16 cellular contexts compared by ENCODE assay signal in genomic region chr20:34527016-34527415, GRCh38. TPM values are rescaled to one million over a fixed set of nuclear protein-coding genes. Genes with fewer than 3 reads are reported as not detected.
DNase-seq lines count a peak whose midpoint lies in the region; ATAC-seq and TF ChIP-seq lines count a peak whose summit lies in the region.
"Had no signal": no experiment of that assay in that cellular context is flagged by ENCODE, and none has a peak within 500 bp of the region (broad histone marks: within the 10 kb centered on the region; RNA-seq: fewer than 3 reads in every experiment).

No MANE protein-coding gene starts in this region.

- no peak overlapping the region for H2BK12ac ChIP-seq in H9 (ENCODE audit: insufficient read length, low read depth, low read length)

- H3K9me3 Mint-ChIP-seq in activated T-helper 17 cell treated with anti-CD3 and anti-CD28 coated beads, Interleukin-2, amount 50 U/mL, for 72 hours, result no peaks in the 10 kb centered on the region
- no peaks in the 10 kb centered on the region for H3K9me3 Mint-ChIP-seq in H9
- H3K9me3 Mint-ChIP-seq: CD4-positive, CD25-positive, alpha-beta regulatory T cell; stimulated activated naive B cell treated with anti-CD40 and anti-IgM and Interleukin-4, amounts not matched to agents 10 μg/mL and 1 μg/mL and 100 μg/mL, for 72 hours had no signal

- peaks cover 0 to 49% (median 1%) of the 10 kb centered on the region in 4 donors for H3K4me1 ChIP-seq in Peyer's patch
- peaks cover 34 to 39% of the 10 kb centered on the region in 2 donors for H3K4me1 ChIP-seq in mucosa of rectum (ENCODE audit: control insufficient read depth in 2 of 2, insufficient read depth in 2 of 2, low read length in 2 of 2)
- peaks cover 70% of the 10 kb centered on the region for H3K4me1 ChIP-seq in suprapubic skin
- H3K4me1 ChIP-seq in H9 (ENCODE audit: insufficient read depth, low read length), result no peaks in the 10 kb centered on the region

- no peak overlapping the region for H2BK20ac ChIP-seq in H9 (ENCODE audit: low read depth, low read length, poor library complexity, severe bottlenecking)

- no peak overlapping the region for H4K91ac ChIP-seq in H9 (ENCODE audit: insufficient read length, low read depth, low read length)

- H3K27me3 ChIP-seq in Peyer's patch (no peaks in the 10 kb centered on the region), mucosa of rectum (ENCODE audit: control insufficient read depth in 2 of 2, insufficient read depth in 2 of 2, low read length in 2 of 2) (no peaks in the 10 kb centered on the region), suprapubic skin (no peaks in the 10 kb centered on the region), H9 (ENCODE audit: insufficient read depth, low read length) (no peaks in the 10 kb centered on the region)

- H3K27ac ChIP-seq in Peyer's patch, result peak overlapping the region in 3 of 4 donors; percentile 52 to 91 (median 79)
- H3K27ac ChIP-seq in cingulate gyrus (ENCODE audit: low read depth, low read length), result peak overlapping the region; percentile 97
- peak overlapping the region; percentile 86 to 88 for H3K27ac ChIP-seq in mucosa of rectum (ENCODE audit: low read depth in 2 of 2, low read length in 2 of 2)
- peak overlapping the region; percentile 85 for H3K27ac ChIP-seq in suprapubic skin
- no peak overlapping the region for H3K27ac ChIP-seq in H9 (ENCODE audit: insufficient read length, low read depth, low read length)

- H3K4ac ChIP-seq in H9 (ENCODE audit: low read depth, low read length), result no peak overlapping the region

- TF ChIP-seq EP300 in suprapubic skin (IDR thresholded peaks at IDR 0.05), result no peak

- H3K4me3 ChIP-seq in Peyer's patch, result peak overlapping the region in 1 of 4 donors; percentile 20
- H3K4me3 ChIP-seq in mucosa of rectum (ENCODE audit: low read length in 2 of 2), result peak overlapping the region in 1 of 2 donors; percentile 65
- H3K4me3 ChIP-seq in suprapubic skin, result no peak overlapping the region
- H3K4me3 ChIP-seq: K562 had no signal

- no peak overlapping the region for H3K56ac ChIP-seq in H9 (ENCODE audit: insufficient read length, low read depth, low read length)

- H3K9me3 ChIP-seq in Peyer's patch (no peaks in the 10 kb centered on the region), mucosa of rectum (ENCODE audit: control insufficient read depth in 2 of 2, low read length in 2 of 2) (no peaks in the 10 kb centered on the region), suprapubic skin (no peaks in the 10 kb centered on the region), H9 (ENCODE audit: control insufficient read depth, low read depth, low read length) (no peaks in the 10 kb centered on the region)

- H3K23me2 ChIP-seq in H9 (ENCODE audit: insufficient read length, low read depth, low read length, poor library complexity, severe bottlenecking), result no peaks in the 10 kb centered on the region

- no peak overlapping the region for H2AFZ ChIP-seq in H9 (ENCODE audit: low read length)

- TF ChIP-seq CTCF in Peyer's patch (IDR thresholded peaks at IDR 0.05) (no peak), suprapubic skin (IDR thresholded peaks at IDR 0.05) (no peak), GM13976 (IDR thresholded peaks at IDR 0.05; ENCODE audit: borderline replicate concordance, control extremely low read depth, extremely low read depth, insufficient read depth, missing control alignments) (no peak), H9 (conservative IDR thresholded peaks at IDR 0.05) (no peak)

- peaks cover 75% of the 10 kb centered on the region for H3K36me3 Mint-ChIP-seq in activated T-helper 17 cell treated with anti-CD3 and anti-CD28 coated beads, Interleukin-2, amount 50 U/mL, for 72 hours (ENCODE audit: low read depth)
- H3K36me3 Mint-ChIP-seq in H9 (ENCODE audit: insufficient read depth in 1 of 3, low read depth in 3 of 3), result peaks cover 11 to 67% (median 54%) of the 10 kb centered on the region in 3 experiments; a peak in 6 of 7 replicates

- in situ Hi-C loops in GM13976 (cut with MboI; ENCODE audit: low sequenced_read_pairs, unreplicated experiment), result no loop called here

- H4K20me1 ChIP-seq in H9 (ENCODE audit: control insufficient read depth, insufficient read depth, insufficient read length), result no peaks in the 10 kb centered on the region

- no peak overlapping the region for H4K5ac ChIP-seq in H9 (ENCODE audit: insufficient read length, low read depth, low read length)

- H2BK120ac ChIP-seq in H9 (ENCODE audit: low read depth, low read length, poor library complexity, severe bottlenecking), result no peak overlapping the region

- H3K9ac ChIP-seq in mucosa of rectum (ENCODE audit: low read depth in 1 of 2, low read length in 2 of 2) (peak overlapping the region in 1 of 2 donors; percentile 38), H9 (ENCODE audit: extremely low read depth, insufficient read length, low read length) (no peak overlapping the region)

- H3K27me3 Mint-ChIP-seq in activated T-helper 17 cell treated with anti-CD3 and anti-CD28 coated beads, Interleukin-2, amount 50 U/mL, for 72 hours, result no peaks in the 10 kb centered on the region
- H3K27me3 Mint-ChIP-seq in H9 (ENCODE audit: low read depth), result no peaks in the 10 kb centered on the region
- H3K27me3 Mint-ChIP-seq: CD4-positive, CD25-positive, alpha-beta regulatory T cell; stimulated activated naive B cell treated with anti-CD40 and anti-IgM and Interleukin-4, amounts not matched to agents 10 μg/mL and 1 μg/mL and 100 μg/mL, for 72 hours had no signal

- no peak overlapping the region for H2AK5ac ChIP-seq in H9 (ENCODE audit: insufficient read length, low read length)

- no peak overlapping the region for H3K23ac ChIP-seq in H9 (ENCODE audit: insufficient read length, low read depth, low read length)

- no peak overlapping the region for H3K18ac ChIP-seq in H9 (ENCODE audit: insufficient read length, low read depth, low read length)

- H3K4me1 Mint-ChIP-seq in activated T-helper 17 cell treated with anti-CD3 and anti-CD28 coated beads, Interleukin-2, amount 50 U/mL, for 72 hours, result peaks cover 8% of the 10 kb centered on the region
- H3K4me1 Mint-ChIP-seq in H9, result peaks cover 8 to 13% of the 10 kb centered on the region in 2 experiments

- no peak overlapping the region for H3K4me2 ChIP-seq in H9 (ENCODE audit: insufficient read depth, insufficient read length, low read length)

- no peak overlapping the region for H3K27ac Mint-ChIP-seq in activated T-helper 17 cell treated with anti-CD3 and anti-CD28 coated beads, Interleukin-2, amount 50 U/mL, for 72 hours
- no peak overlapping the region for H3K27ac Mint-ChIP-seq in H9
- H3K27ac Mint-ChIP-seq: CD4-positive, CD25-positive, alpha-beta regulatory T cell; stimulated activated naive B cell treated with anti-CD40 and anti-IgM and Interleukin-4, amounts not matched to agents 10 μg/mL and 1 μg/mL and 100 μg/mL, for 72 hours had no signal

- no peak overlapping the region for H3K14ac ChIP-seq in H9 (ENCODE audit: insufficient read depth, low read length)

- no peak for ATAC-seq in activated T-helper 17 cell treated with anti-CD3 and anti-CD28 coated beads, Interleukin-2, amount 50 U/mL, for 72 hours (replicated peaks)
- ATAC-seq: K562; stimulated activated naive B cell treated with anti-CD40 and anti-IgM and Interleukin-4, amounts not matched to agents 10 μg/mL and 1 μg/mL and 100 μg/mL, for 72 hours had no signal

- WGBS in suprapubic skin, result 87% methylated on average over 8 of the region's 10 CpGs
- WGBS in H9 (ENCODE audit: extremely low coverage, insufficient read length, low lambda C conversion rate), result no CpG with 5 or more reads among the region's 10 CpGs

- DNase-seq in Peyer's patch (peak in 1 of 3 donors; percentile 34), suprapubic skin (ENCODE audit: low spot score in 2 of 2) (peak; percentile 24 to 31), kidney glomerular epithelial cell (lab: John Stamatoyannopoulos, UW) (no peak), GM13976 (ENCODE audit: low spot score) (no peak), H9 (no peak)
- DNase-seq: activated CD4-positive, alpha-beta T cell treated with anti-CD3 and anti-CD28 coated beads, Interleukin-2, amount 50 U/mL, for 1 hour; CD4-positive, CD25-positive, alpha-beta regulatory T cell; midbrain; NCI-H1694; NCI-H526 treated with DMSO at 0.1 percent for 48 hours; stimulated activated CD4-positive, alpha-beta T cell treated with anti-CD3 and anti-CD28 coated beads, Interleukin-4, amount 100 ng/mL, for 4 hours; stimulated activated naive B cell treated with anti-CD40 and anti-IgM and Interleukin-4, amounts not matched to agents 10 μg/mL and 1 μg/mL and 100 μg/mL, for 72 hours had no signal

- H3K36me3 ChIP-seq in Peyer's patch (peaks cover 0 to 52% (median 3%) of the 10 kb centered on the region in 3 donors), mucosa of rectum (ENCODE audit: control insufficient read depth in 2 of 2, insufficient read depth in 2 of 2, low read length in 2 of 2) (peaks cover 36 to 48% of the 10 kb centered on the region in 2 donors), suprapubic skin (peaks cover 49% of the 10 kb centered on the region)

- H2BK15ac ChIP-seq in H9 (ENCODE audit: low read depth, low read length), result no peak overlapping the region

- H3T11ph ChIP-seq in H9 (ENCODE audit: low read length), result no peak overlapping the region

- H3K79me1 ChIP-seq in H9 (ENCODE audit: insufficient read depth, low read depth, low read length, poor library complexity, severe bottlenecking), result no peaks in the 10 kb centered on the region

- peaks cover 3% of the 10 kb centered on the region; the same call in 1 of the 2 replicates for H3K79me2 ChIP-seq in H9 (ENCODE audit: insufficient read depth, low read length)

- TF ChIP-seq POLR2A in Peyer's patch (IDR thresholded peaks at IDR 0.05) (no peak), suprapubic skin (IDR thresholded peaks at IDR 0.05) (no peak)

- H2BK5ac ChIP-seq in H9 (ENCODE audit: insufficient read length, low read length), result no peak overlapping the region

- no peak overlapping the region for H3K4me3 Mint-ChIP-seq in activated T-helper 17 cell treated with anti-CD3 and anti-CD28 coated beads, Interleukin-2, amount 50 U/mL, for 72 hours
- no peak overlapping the region for H3K4me3 Mint-ChIP-seq in H9
- H3K4me3 Mint-ChIP-seq: stimulated activated naive B cell treated with anti-CD40 and anti-IgM and Interleukin-4, amounts not matched to agents 10 μg/mL and 1 μg/mL and 100 μg/mL, for 72 hours had no signal

- no peak overlapping the region for H4K8ac ChIP-seq in H9 (replicated peaks; ENCODE audit: insufficient read length, low read depth, low read length)

RNA-seq across cellular contexts. Expression of gene DYNLRB1, which starts 10.8 kb away (rescaled TPM):
- 100 to 1,000 TPM in 3 of 4 donors, 10 to 100 TPM in 1; 77.6 to 181 (median 135) TPM for total RNA-seq in Peyer's patch
- total RNA-seq in suprapubic skin, result 100 to 1,000 TPM; 143 to 270 (median 225) TPM
- total RNA-seq in activated T-helper 17 cell treated with anti-CD3 and anti-CD28 coated beads, Interleukin-2, amount 50 U/mL, for 72 hours, result 10 to 100 TPM; 72.0 to 85.0 TPM
- total RNA-seq in H9 (2021), result 200 and 209 TPM in 2 replicates

RNA-seq across cellular contexts. Expression of gene MAP1LC3A, which starts 31.5 kb away (rescaled TPM):
- total RNA-seq in Peyer's patch (10 to 100 TPM; 32.6 to 82.1 (median 68.6) TPM), suprapubic skin (100 to 1,000 TPM in 2 of 4 donors, 10 to 100 TPM in 2; 42.6 to 111 (median 103) TPM), H9 (2021) (24.3 and 25.9 TPM in 2 replicates)
- 1 to 10 TPM; 4.5 to 4.6 TPM for total RNA-seq in activated T-helper 17 cell treated with anti-CD3 and anti-CD28 coated beads, Interleukin-2, amount 50 U/mL, for 72 hours

Comparison
In these comparisons a context has a peak if more than half of its experiments do, and no peak if none do; other contexts are left out.
1. DNase-seq: peak in suprapubic skin (2 of 2); none in kidney glomerular epithelial cell (single experiment), GM13976 (single experiment) and H9 (single experiment).